Comparison of ENCODE assay signal across 8 cellular contexts in the genomic region with DNA sequence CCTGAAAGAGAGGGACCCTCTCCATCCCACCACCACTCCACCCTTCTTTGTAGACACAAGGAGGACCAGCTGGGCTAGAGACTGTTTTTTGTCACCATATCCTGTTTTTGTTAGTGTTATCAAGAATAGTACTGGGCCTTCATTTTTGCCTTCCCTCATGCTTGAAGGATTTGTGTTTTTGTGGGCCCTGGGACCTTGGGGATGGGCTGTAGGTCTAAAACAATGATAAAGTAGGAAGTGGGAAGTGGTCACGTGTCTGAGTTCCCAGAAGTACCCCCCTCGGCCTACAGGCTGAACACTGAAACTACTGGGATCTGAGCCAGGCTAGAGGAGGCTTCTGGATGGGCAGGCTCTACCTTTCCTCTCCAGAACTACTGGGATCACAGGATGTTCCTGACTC. TPM values are rescaled to one million over a fixed set of nuclear protein-coding genes. Genes with fewer than 3 reads are reported as not detected.
DNase-seq lines count a peak whose midpoint lies in the region; ATAC-seq and TF ChIP-seq lines count a peak whose summit lies in the region.

No MANE protein-coding gene starts in this region.

- no peaks in the 10 kb centered on the region for H4K20me1 ChIP-seq in osteoblast (ENCODE audit: insufficient read depth, low read length)

- H3K27ac ChIP-seq in CD4-positive, CD25-positive, alpha-beta regulatory T cell (ENCODE audit: insufficient read depth, low read length, poor library complexity, severe bottlenecking): peak overlapping the region; percentile 84
- H3K27ac ChIP-seq in osteoblast (ENCODE audit: low read depth, low read length): no peak overlapping the region

- peaks cover 26% of the 10 kb centered on the region for H3K36me3 Mint-ChIP-seq in CD4-positive, CD25-positive, alpha-beta regulatory T cell
- peaks cover 5 to 7% of the 10 kb centered on the region in 2 donors for H3K36me3 Mint-ChIP-seq in naive B cell

- peak overlapping the region; percentile 90 to 99 (median 92) for H3K27ac Mint-ChIP-seq in CD4-positive, CD25-positive, alpha-beta regulatory T cell
- peak overlapping the region in 5 of 6 donors; percentile 30 to 86 (median 70) for H3K27ac Mint-ChIP-seq in naive B cell

- peak overlapping the region; percentile 83 to 94 (median 88) for H3K4me3 Mint-ChIP-seq in CD4-positive, CD25-positive, alpha-beta regulatory T cell
- H3K4me3 Mint-ChIP-seq in naive B cell: peak overlapping the region in 2 of 8 donors; percentile 16 to 45

- H2AFZ ChIP-seq in osteoblast (ENCODE audit: low read length): no peak overlapping the region

- ATAC-seq in CD4-positive, CD25-positive, alpha-beta regulatory T cell (ENCODE audit: low read depth in 2 of 2): no peak
- ATAC-seq in naive B cell (ENCODE audit: low read depth in 2 of 2): no peak
- no peak for ATAC-seq in HG02763 (IDR thresholded peaks at IDR 0.05; ENCODE audit: unreplicated experiment)
- no peak for ATAC-seq in GM19023 (IDR thresholded peaks at IDR 0.05; ENCODE audit: unreplicated experiment)

- peaks cover 0 to 1% (median 0%) of the 10 kb centered on the region in 7 donors for H3K9me3 Mint-ChIP-seq in CD4-positive, CD25-positive, alpha-beta regulatory T cell
- no peaks in the 10 kb centered on the region for H3K9me3 Mint-ChIP-seq in naive B cell

- no peaks in the 10 kb centered on the region for H3K9me3 ChIP-seq in CD4-positive, CD25-positive, alpha-beta regulatory T cell (ENCODE audit: control insufficient read depth in 2 of 2, low read length in 2 of 2)
- no peaks in the 10 kb centered on the region for H3K9me3 ChIP-seq in osteoblast (ENCODE audit: low read depth, low read length)

- H3K27me3 Mint-ChIP-seq in CD4-positive, CD25-positive, alpha-beta regulatory T cell: no peaks in the 10 kb centered on the region
- no peaks in the 10 kb centered on the region for H3K27me3 Mint-ChIP-seq in naive B cell

- peaks cover 29 to 84% (median 69%) of the 10 kb centered on the region in 4 donors for H3K4me1 Mint-ChIP-seq in CD4-positive, CD25-positive, alpha-beta regulatory T cell
- H3K4me1 Mint-ChIP-seq in naive B cell: peaks cover 26 to 45% (median 42%) of the 10 kb centered on the region in 3 donors

- TF ChIP-seq CTCF in choroid plexus epithelial cell (conservative IDR thresholded peaks at IDR 0.05; ENCODE audit: low read depth, low read length) (peak; percentile 23), osteoblast (IDR thresholded peaks at IDR 0.05; ENCODE audit: extremely low read depth, low read depth, low read length) (no peak)

- H3K4me1 ChIP-seq in CD4-positive, CD25-positive, alpha-beta regulatory T cell (ENCODE audit: control insufficient read depth, insufficient read depth, low read length, poor library complexity, severe bottlenecking): peaks cover 78% of the 10 kb centered on the region
- peaks cover 53% of the 10 kb centered on the region for H3K4me1 ChIP-seq in osteoblast (ENCODE audit: insufficient read depth, low read length)

- no peak overlapping the region for H3K4me2 ChIP-seq in osteoblast (ENCODE audit: insufficient read depth, low read length)

- peak overlapping the region; percentile 84 for H3K4me3 ChIP-seq in CD4-positive, CD25-positive, alpha-beta regulatory T cell (ENCODE audit: low read depth, low read length)
- no peak overlapping the region for H3K4me3 ChIP-seq in choroid plexus epithelial cell (ENCODE audit: low read depth, low read length)
- H3K4me3 ChIP-seq in osteoblast (ENCODE audit: insufficient read depth, low read length): no peak overlapping the region

- H3K27me3 ChIP-seq in CD4-positive, CD25-positive, alpha-beta regulatory T cell (ENCODE audit: control insufficient read depth, insufficient read depth, low read length): no peaks in the 10 kb centered on the region
- H3K27me3 ChIP-seq in osteoblast (ENCODE audit: insufficient read depth, low read length): no peaks in the 10 kb centered on the region

- DNase-seq in CD4-positive, CD25-positive, alpha-beta regulatory T cell: no peak
- DNase-seq in NCI-H2227 treated with DMSO at 0.1 percent for 48 hours (lab: John Stamatoyannopoulos, UW) (peak; percentile 37), choroid plexus epithelial cell (ENCODE audit: low read depth) (peak; percentile 64), naive B cell (no peak), osteoblast (ENCODE audit: insufficient read length, low spot score, missing footprints) (no peak), inferior parietal cortex (ENCODE audit: extremely low spot score) (no peak)

- H3K79me2 ChIP-seq in osteoblast (ENCODE audit: insufficient read depth, low read length): peaks cover 22% of the 10 kb centered on the region

- peaks cover 14% of the 10 kb centered on the region for H3K36me3 ChIP-seq in CD4-positive, CD25-positive, alpha-beta regulatory T cell (ENCODE audit: control insufficient read depth, insufficient read depth, low read length)
- peaks cover 10% of the 10 kb centered on the region for H3K36me3 ChIP-seq in osteoblast (ENCODE audit: insufficient read depth, low read length)

RNA-seq across cellular contexts. Expression of a gene that starts 8.9 kb away (rescaled TPM):
- 40.8 TPM for total RNA-seq in CD4-positive, CD25-positive, alpha-beta regulatory T cell
- polyA plus RNA-seq in CD4-positive, CD25-positive, alpha-beta regulatory T cell: 10 to 100 TPM; 11.7 to 21.6 (median 16.0) TPM
- 1 to 10 TPM in 5 of 6 donors, not detected in 1; 3.1 to 5.9 (median 4.1) TPM for polyA plus RNA-seq in naive B cell (ENCODE audit: low read depth in 6 of 6)
- total RNA-seq in osteoblast: 6.5 and 9.4 TPM in 2 replicates

RNA-seq across cellular contexts. Expression of a gene that starts 25.8 kb away (rescaled TPM):
- total RNA-seq in CD4-positive, CD25-positive, alpha-beta regulatory T cell: 47.4 TPM
- under 1 TPM in 1 of 4 donors, not detected in 3; 0.47 TPM for polyA plus RNA-seq in CD4-positive, CD25-positive, alpha-beta regulatory T cell
- not detected for polyA plus RNA-seq in naive B cell (ENCODE audit: low read depth in 6 of 6)
- not detected in 2 replicates for total RNA-seq in osteoblast

RNA-seq across cellular contexts. Expression of a gene that starts 38.1 kb away (rescaled TPM):
- 350 TPM for total RNA-seq in CD4-positive, CD25-positive, alpha-beta regulatory T cell
- 100 to 1,000 TPM; 115 to 136 (median 126) TPM for polyA plus RNA-seq in CD4-positive, CD25-positive, alpha-beta regulatory T cell
- 100 to 1,000 TPM in 4 of 6 donors, 10 to 100 TPM in 2; 81.4 to 172 (median 106) TPM for polyA plus RNA-seq in naive B cell (ENCODE audit: low read depth in 6 of 6)
- 14.5 and 18.0 TPM in 2 replicates for total RNA-seq in osteoblast

RNA-seq across cellular contexts. Expression of a gene that starts 38.3 kb away (rescaled TPM):
- not detected for total RNA-seq in CD4-positive, CD25-positive, alpha-beta regulatory T cell
- under 1 TPM in 3 of 4 donors, not detected in 1; 0.21 to 0.26 (median 0.22) TPM for polyA plus RNA-seq in CD4-positive, CD25-positive, alpha-beta regulatory T cell
- polyA plus RNA-seq in naive B cell (ENCODE audit: low read depth in 6 of 6): 1 to 10 TPM in 2 of 6 donors, under 1 TPM in 3, not detected in 1; 0.13 to 1.7 (median 0.89) TPM
- under 0.01 and 0.36 TPM in 2 replicates for total RNA-seq in osteoblast

RNA-seq across cellular contexts. Expression of a gene that starts 54.3 kb away (rescaled TPM):
- 2.8 TPM for total RNA-seq in CD4-positive, CD25-positive, alpha-beta regulatory T cell
- 1 to 10 TPM in 1 of 4 donors, under 1 TPM in 2, not detected in 1; 0.23 to 1.5 (median 0.89) TPM for polyA plus RNA-seq in CD4-positive, CD25-positive, alpha-beta regulatory T cell
- polyA plus RNA-seq in naive B cell (ENCODE audit: low read depth in 6 of 6): 1 to 10 TPM in 1 of 6 donors, under 1 TPM in 4, not detected in 1; 0.23 to 1.1 (median 0.86) TPM
- 231 and 259 TPM in 2 replicates for total RNA-seq in osteoblast

Comparison
In these comparisons a context has a peak if more than half of its experiments do, and no peak if none do; other contexts are left out.
1. DNase-seq: peak in NCI-H2227 treated with DMSO at 0.1 percent for 48 hours (single experiment) and choroid plexus epithelial cell (single experiment); none in CD4-positive, CD25-positive, alpha-beta regulatory T cell (0 of 3), naive B cell (single experiment), osteoblast (single experiment) and inferior parietal cortex (single experiment).
2. RNA of a gene that starts 25.8 kb away (total RNA-seq): 47.4 TPM in CD4-positive, CD25-positive, alpha-beta regulatory T cell (single experiment); not detected in osteoblast; every median in the first group is over 10 times any median in the second.
3. RNA of a gene that starts 38.1 kb away (total RNA-seq): 350 TPM in CD4-positive, CD25-positive, alpha-beta regulatory T cell (single experiment); 14.5 to 18.0 TPM in osteoblast; every median in the first group is over 10 times any median in the second.